Comparison of ENCODE assay signal across 17 cellular contexts in genomic region chr12:121378736-121379135, GRCh38. TPM values are rescaled to one million over a fixed set of nuclear protein-coding genes. Genes with fewer than 3 reads are reported as not detected.
DNase-seq lines count a peak whose midpoint lies in the region; ATAC-seq and TF ChIP-seq lines count a peak whose summit lies in the region.
"Had no signal": no experiment of that assay in that cellular context is flagged by ENCODE, and none has a peak within 500 bp of the region (broad histone marks: within the 10 kb centered on the region; RNA-seq: fewer than 3 reads in every experiment).

No MANE protein-coding gene starts in this region.

- CTCF ChIA-PET in HEK293 (lab: Yijun Ruan, JAX) (no interaction called here), Panc1 (lab: Charles Lee) (no interaction called here)

- H3K4me3 ChIP-seq in HEK293 (ENCODE audit: low read depth, low read length) (no peak overlapping the region), Panc1 (ENCODE audit: low read depth in 2 of 2, low read length in 2 of 2) (no peak overlapping the region)
- H3K4me3 ChIP-seq: GM23248 had no signal

- no peaks in the 10 kb centered on the region for H3K4me1 ChIP-seq in HEK293 (ENCODE audit: control insufficient read depth, insufficient read depth, low read length)
- no peaks in the 10 kb centered on the region for H3K4me1 ChIP-seq in Panc1 (ENCODE audit: control insufficient read depth, insufficient read depth, low read length)

- no peaks in the 10 kb centered on the region for H3K36me3 ChIP-seq in HEK293 (ENCODE audit: control insufficient read depth in 2 of 2, insufficient read depth in 1 of 2, low read length in 2 of 2)
- no peaks in the 10 kb centered on the region for H3K36me3 ChIP-seq in Panc1 (ENCODE audit: control insufficient read depth, insufficient read depth, low read length)

- BruUV-seq in Panc1 (replicated peaks; lab: Mats Ljungman, UMichigan), result no TSS peak

- H3K27me3 ChIP-seq in Panc1 (ENCODE audit: control insufficient read depth, insufficient read depth, low read length), result no peaks in the 10 kb centered on the region

- intact Hi-C loops in Panc1 (cut with micrococcal nuclease; ENCODE audit: unreplicated experiment), result no loop called here
- intact Hi-C loops in sciatic nerve (cut with DNase I), result no loop called here

- H3K9me3 ChIP-seq in HEK293 (ENCODE audit: control insufficient read depth, insufficient read depth, low read depth, low read length) (no peaks in the 10 kb centered on the region), Panc1 (ENCODE audit: control insufficient read depth, insufficient read depth, low read depth, low read length) (no peaks in the 10 kb centered on the region)

- H3K27ac ChIP-seq in HEK293 (ENCODE audit: extremely low read depth, low read depth, low read length) (no peak overlapping the region), Panc1 (ENCODE audit: low read length) (no peak overlapping the region)
- H3K27ac ChIP-seq: GM23248 had no signal

- TF ChIP-seq CTCF in HEK293 (tag by site-specific recombination; IDR thresholded peaks at IDR 0.05), result no peak
- no peak for TF ChIP-seq CTCF in Panc1 (IDR thresholded peaks at IDR 0.05)

- peak; percentile 53; the same call in 1 of the 2 replicates for ATAC-seq in Panc1
- ATAC-seq in sciatic nerve, result no peak
- ATAC-seq in GM19395 (IDR thresholded peaks at IDR 0.05; ENCODE audit: unreplicated experiment), result no peak

- DNase-seq in Panc1 (ENCODE audit: low read depth, low spot score) (no peak), mesenteric fat pad (ENCODE audit: low spot score) (peak; percentile 18), sciatic nerve (ENCODE audit: low spot score) (peak; percentile 4), KBM-7 (no peak), NCI-H1436 (lab: John Stamatoyannopoulos, UW) (no peak)
- DNase-seq: C1 segment of cervical spinal cord; Calu3; CD4-positive, alpha-beta memory T cell; COR-L47; DMS53; DMS79 treated with DMSO at 0.1 percent for 48 hours; GF-D8; GM23248; H7; HCEC 1CT had no signal

- in situ Hi-C loops in Panc1 (cut with HindIII; ENCODE audit: low pct_unique_long_range_greater_than_20kb, low sequenced_read_pairs) (no loop called here), KBM-7 (cut with MboI; ENCODE audit: low pct_unique_long_range_greater_than_20kb, low sequenced_read_pairs) (no loop called here)

- POLR2A ChIA-PET in HEK293 (lab: Yijun Ruan, JAX), result no interaction called here
- POLR2A ChIA-PET in Panc1 (lab: Charles Lee), result interaction anchor here (0.6 kb wide), 2 partner anchors 26 to 49 kb away, joined by 3 read pairs; no protein-coding TSS in a partner anchor

TF ChIP-seq in HEK293, 187 proteins besides CTCF, POLR2A, EP300 and RAD21:
- TF ChIP-seq ZNF121 (tag by site-specific recombination; IDR thresholded peaks at IDR 0.05) (peak; percentile 56; the same call in 1 of the 2 replicates), SCRT1 (tag by site-specific recombination; IDR thresholded peaks at IDR 0.05; ENCODE audit: borderline replicate concordance) (no peak), ZNF76 (tag by site-specific recombination; IDR thresholded peaks at IDR 0.05; ENCODE audit: borderline replicate concordance, low read depth) (no peak), SETDB1 (IDR thresholded peaks at IDR 0.05; ENCODE audit: insufficient read length, low read length) (no peak)
TF ChIP-seq in HEK293: peak in this region for 1.

RNA-seq across cellular contexts. Expression of gene RNF34, which starts 21.2 kb away (rescaled TPM):
- total RNA-seq in Panc1 (2021; ENCODE audit: unreplicated experiment) (52.4 TPM), mesenteric fat pad (26.3 TPM), sciatic nerve (39.5 TPM)
- polyA plus RNA-seq in Panc1 (2012; ENCODE audit: insufficient read length), result 73.9 TPM

RNA-seq across cellular contexts. Expression of gene ANAPC5, which starts 26.5 kb away (rescaled TPM):
- total RNA-seq in Panc1 (2021; ENCODE audit: unreplicated experiment) (101 TPM), mesenteric fat pad (80.9 TPM), sciatic nerve (113 TPM)
- polyA plus RNA-seq in Panc1 (2012; ENCODE audit: insufficient read length), result 99.2 TPM

Comparison
In these comparisons a context has a peak if more than half of its experiments do, and no peak if none do; other contexts are left out.
1. DNase-seq: peak in mesenteric fat pad (single experiment) and sciatic nerve (single experiment); none in Panc1 (single experiment), KBM-7 (single experiment) and NCI-H1436 (single experiment).